In genomic region chr3:10169000-10169496, GRCh38 we compare ENCODE assay signal across 1 cellular context.
A peak's percentile ranks its signal among the peaks of the same experiment; 100 is the strongest.
TF ChIP-seq lines count a peak whose summit lies in the region.

No MANE protein-coding gene starts in this region.

TF ChIP-seq in HepG2, 621 proteins besides CTCF, POLR2A, EP300 and RAD21:
- peak; percentile 31; the same call in 1 of the 2 replicates for TF ChIP-seq STAG1 (CRISPR knock-in tag; IDR thresholded peaks at IDR 0.05)
- no peak for TF ChIP-seq ZFP36 (IDR thresholded peaks at IDR 0.05; ENCODE audit: borderline replicate concordance, low read depth, low read length, partially characterized antibody)
- no peak for TF ChIP-seq CBX1 (IDR thresholded peaks at IDR 0.05; ENCODE audit: low read depth)
- 0 out of 2 replicates have a peak, but pooled peaks have one; percentile 23 for TF ChIP-seq ZBTB38 (CRISPR knock-in tag; IDR thresholded peaks at IDR 0.05)
